ENCODE assay signal across 8 cellular contexts in the genomic region with DNA sequence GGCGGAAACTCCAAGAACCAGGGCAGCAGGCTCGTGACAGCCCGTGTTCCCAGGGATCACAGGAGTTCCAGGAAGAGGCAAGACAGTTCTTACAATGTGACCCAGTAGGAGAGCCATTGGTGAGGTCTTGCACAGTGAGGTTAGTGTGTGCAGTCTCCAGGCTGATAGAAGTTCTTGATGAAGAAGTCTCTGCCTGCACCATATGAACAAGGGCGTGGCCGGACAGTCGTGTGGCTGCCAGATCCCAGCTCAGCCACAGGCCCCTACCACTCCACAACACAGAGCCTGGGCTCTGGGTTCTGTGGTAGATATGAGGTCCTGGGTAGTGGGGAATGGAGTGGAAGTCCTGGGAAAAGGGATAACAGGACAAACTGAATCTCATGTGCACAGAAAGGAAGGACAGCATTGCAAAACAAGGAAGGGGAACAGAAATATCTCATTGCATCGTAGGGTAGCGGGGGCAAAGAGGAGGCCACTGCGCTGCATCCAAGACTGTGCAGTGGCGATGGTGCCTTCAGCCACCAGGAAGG.
A peak's percentile ranks its signal among the peaks of the same experiment; 100 is the strongest.
DNase-seq lines count a peak whose midpoint lies in the region; ATAC-seq lines count a peak whose summit lies in the region.

No MANE protein-coding gene starts in this region.

- H3K27me3 ChIP-seq in SJCRH30: no peaks in the 10 kb centered on the region

- ATAC-seq in HG02642 (IDR thresholded peaks at IDR 0.05; ENCODE audit: poor library complexity, unreplicated experiment): peak; percentile 7

- 0 out of 2 replicates have a peak, but pooled peaks cover 3% of the 10 kb centered on the region for H3K9me3 ChIP-seq in SJCRH30 (replicated peaks)

- H3K4me3 ChIP-seq in SJCRH30: peak overlapping the region; percentile 59

- H3K36me3 ChIP-seq in SJCRH30: no peaks in the 10 kb centered on the region

- no peaks in the 10 kb centered on the region; the same call in 1 of the 2 replicates for H3K4me1 ChIP-seq in SJCRH30

- H3K27ac ChIP-seq in SJCRH30 (peak overlapping the region; percentile 74), caudate nucleus (ENCODE audit: low read depth, low read length) (peak overlapping the region; percentile 92)

- peak; percentile 7 for DNase-seq in DMS53 treated with DMSO at 0.1 percent for 48 hours (lab: John Stamatoyannopoulos, UW; ENCODE audit: unreplicated experiment)
- DNase-seq in SJCRH30: peak; percentile 55 to 68
- DNase-seq in caudate nucleus (lab: John Stamatoyannopoulos, UW): peak in 12 of 61 donors; percentile 4 to 60 (median 34)
- DNase-seq in kidney tubule cell (ENCODE audit: low spot score): peak; percentile 16
- DNase-seq in stimulated activated CD4-positive, alpha-beta T cell treated with anti-CD3 and anti-CD28 coated beads, TNF-alpha, amount 100 ng/mL, for 48 hours (ENCODE audit: low read depth in 3 of 3): peak in 2 of 3 donors; percentile 6 to 19
- no peak for DNase-seq in cerebellar cortex (ENCODE audit: low spot score)
- no peak for DNase-seq in NCI-H1092 treated with DMSO at 0.1 percent for 48 hours (lab: John Stamatoyannopoulos, UW)

Comparison
In these comparisons a context has a peak if more than half of its experiments do, and no peak if none do; other contexts are left out.
1. DNase-seq: peak in DMS53 treated with DMSO at 0.1 percent for 48 hours (single experiment), SJCRH30 (2 of 2), kidney tubule cell (single experiment) and stimulated activated CD4-positive, alpha-beta T cell treated with anti-CD3 and anti-CD28 coated beads, TNF-alpha, amount 100 ng/mL, for 48 hours (2 of 3); none in cerebellar cortex (single experiment) and NCI-H1092 treated with DMSO at 0.1 percent for 48 hours (single experiment).